In genomic region chr2:201298462-201298861, GRCh38 we compare ENCODE assay signal across 23 cellular contexts. TPM values are rescaled to one million over a fixed set of nuclear protein-coding genes. Genes with fewer than 3 reads are reported as not detected.
DNase-seq lines count a peak whose midpoint lies in the region; ATAC-seq and TF ChIP-seq lines count a peak whose summit lies in the region.
"Had no signal": no experiment of that assay in that cellular context is flagged by ENCODE, and none has a peak within 500 bp of the region (broad histone marks: within the 10 kb centered on the region; RNA-seq: fewer than 3 reads in every experiment).

No MANE protein-coding gene starts in this region.

- CTCF ChIA-PET in T-cell (lab: Charles Lee), result no interaction called here

- peaks cover 6% of the 10 kb centered on the region for H3K4me1 Mint-ChIP-seq in T-helper 2 cell treated with Interferon-gamma antibody and Interleukin-4, amounts not matched to agents 5 μg/mL and 100 μg/mL, for 36 hours (ENCODE audit: low read depth)
- peaks cover 11 to 16% (median 12%) of the 10 kb centered on the region in 3 donors for H3K4me1 Mint-ChIP-seq in T-cell
- H3K4me1 Mint-ChIP-seq: activated CD8-positive, alpha-beta memory T cell treated with anti-CD3 and anti-CD28 coated beads, Interleukin-2, amount 10 ng/mL, durations not matched to agents 7 days and 5 days had no signal

- TF ChIP-seq CTCF in epithelial cell of esophagus (IDR thresholded peaks at IDR 0.05; ENCODE audit: insufficient read depth, low read depth, low read length, missing control alignments), result no peak

- H3K9me3 Mint-ChIP-seq in T-helper 2 cell treated with Interferon-gamma antibody and Interleukin-4, amounts not matched to agents 5 μg/mL and 100 μg/mL, for 36 hours, result peaks cover 45% of the 10 kb centered on the region
- H3K9me3 Mint-ChIP-seq in T-cell, result peaks cover 23 to 49% (median 33%) of the 10 kb centered on the region in 3 donors

- ATAC-seq in HG02588 (IDR thresholded peaks at IDR 0.05; ENCODE audit: unreplicated experiment) (no peak), GM21423 (IDR thresholded peaks at IDR 0.05; ENCODE audit: unreplicated experiment) (no peak), T-cell (replicated peaks in 1 of 4) (no peak)
- ATAC-seq: A549; activated CD8-positive, alpha-beta memory T cell treated with anti-CD3 and anti-CD28 coated beads, Interleukin-2, amount 10 ng/mL, durations not matched to agents 7 days and 5 days; activated naive CD4-positive, alpha-beta T cell treated with anti-CD3 and anti-CD28 coated beads, Interleukin-2, amount 50 U/mL, for 72 hours; body of pancreas; K562; upper lobe of right lung had no signal

- no peak overlapping the region for H3K4me3 ChIP-seq in epithelial cell of esophagus (ENCODE audit: low read length)
- H3K4me3 ChIP-seq: A549, body of pancreas, coronary artery, K562, upper lobe of right lung had no signal

- H3K27ac Mint-ChIP-seq in T-helper 2 cell treated with Interferon-gamma antibody and Interleukin-4, amounts not matched to agents 5 μg/mL and 100 μg/mL, for 36 hours, result peak overlapping the region; percentile 22
- H3K27ac Mint-ChIP-seq in T-cell, result peak overlapping the region in 1 of 2 donors; percentile 50
- H3K27ac Mint-ChIP-seq: activated CD8-positive, alpha-beta memory T cell treated with anti-CD3 and anti-CD28 coated beads, Interleukin-2, amount 10 ng/mL, durations not matched to agents 7 days and 5 days; activated T-helper 1 cell treated with anti-CD3 and anti-CD28 coated beads, Interleukin-12 subunit alpha, Interleukin-12 subunit beta, Interleukin-2, Interleukin-4 antibody, amounts not matched to agents 30 ng/mL and 10 ng/mL and 1 ng/mL, durations not matched to agents 14 hours and 24 hours and 36 hours had no signal

- peaks cover 53% of the 10 kb centered on the region for H3K36me3 Mint-ChIP-seq in T-helper 2 cell treated with Interferon-gamma antibody and Interleukin-4, amounts not matched to agents 5 μg/mL and 100 μg/mL, for 36 hours (ENCODE audit: low read depth)
- peaks cover 74% of the 10 kb centered on the region for H3K36me3 Mint-ChIP-seq in T-cell

- no peak overlapping the region for H3K4me3 Mint-ChIP-seq in T-helper 2 cell treated with Interferon-gamma antibody and Interleukin-4, amounts not matched to agents 5 μg/mL and 100 μg/mL, for 36 hours
- H3K4me3 Mint-ChIP-seq in T-cell, result no peak overlapping the region
- H3K4me3 Mint-ChIP-seq: activated CD8-positive, alpha-beta memory T cell treated with anti-CD3 and anti-CD28 coated beads, Interleukin-2, amount 10 ng/mL, durations not matched to agents 7 days and 5 days; activated T-helper 1 cell treated with anti-CD3 and anti-CD28 coated beads, Interleukin-12 subunit alpha, Interleukin-12 subunit beta, Interleukin-2, Interleukin-4 antibody, amounts not matched to agents 30 ng/mL and 10 ng/mL and 1 ng/mL, durations not matched to agents 14 hours and 24 hours and 36 hours had no signal

- POLR2A ChIA-PET in T-cell (lab: Charles Lee), result interaction anchor here in 1 of 2 donors (0.6 kb wide), 1 partner anchor 1795 kb away, joined by 3 read pairs; no protein-coding TSS in a partner anchor

- no peak for DNase-seq in T-helper 2 cell treated with Interferon-gamma antibody and Interleukin-4, amounts not matched to agents 5 μg/mL and 100 μg/mL, for 36 hours (ENCODE audit: low spot score)
- DNase-seq in T-helper 2 cell (no peak), NCI-H226 (peak; percentile 2), epithelial cell of esophagus (ENCODE audit: low read depth) (peak; percentile 57), DMS79 (lab: John Stamatoyannopoulos, UW) (no peak), T-cell (no peak)
- DNase-seq: activated CD4-positive, alpha-beta T cell treated with anti-CD3 and anti-CD28 coated beads for 48 hours; activated CD8-positive, alpha-beta memory T cell treated with anti-CD3 and anti-CD28 coated beads, Interleukin-2, amount 10 ng/mL, durations not matched to agents 7 days and 5 days; body of pancreas; C1 segment of cervical spinal cord; NCI-H1092 treated with DMSO at 0.1 percent for 48 hours; NCI-H2029 treated with DMSO at 0.1 percent for 48 hours; NCI-H510A treated with DMSO at 0.1 percent for 48 hours; occipital lobe; stimulated activated CD8-positive, alpha-beta memory T cell treated with anti-CD3 and anti-CD28 coated beads, Interleukin-4, amount 100 ng/mL, for 48 hours; upper lobe of right lung had no signal

- H3K27me3 Mint-ChIP-seq in T-helper 2 cell treated with Interferon-gamma antibody and Interleukin-4, amounts not matched to agents 5 μg/mL and 100 μg/mL, for 36 hours (ENCODE audit: low read depth), result no peaks in the 10 kb centered on the region
- H3K27me3 Mint-ChIP-seq in T-cell, result no peaks in the 10 kb centered on the region
- H3K27me3 Mint-ChIP-seq: activated CD8-positive, alpha-beta memory T cell treated with anti-CD3 and anti-CD28 coated beads, Interleukin-2, amount 10 ng/mL, durations not matched to agents 7 days and 5 days had no signal

RNA-seq across cellular contexts. Expression of gene CASP8, which starts 38.1 kb away (rescaled TPM):
- total RNA-seq in T-cell, result 100 to 1,000 TPM; 116 to 306 (median 255) TPM

RNA-seq across cellular contexts. Expression of gene FLACC1, which starts 58.7 kb away (rescaled TPM):
- total RNA-seq in T-cell, result 1 to 10 TPM; 5.3 to 8.4 (median 6.5) TPM

Comparison
In these comparisons a context has a peak if more than half of its experiments do, and no peak if none do; other contexts are left out.
1. DNase-seq: peak in NCI-H226 (single experiment) and epithelial cell of esophagus (single experiment); none in T-helper 2 cell treated with Interferon-gamma antibody and Interleukin-4, amounts not matched to agents 5 μg/mL and 100 μg/mL, for 36 hours (single experiment), T-helper 2 cell (0 of 5), DMS79 (single experiment) and T-cell (0 of 34).